ENCODE assay signal across 1 cellular context in genomic region chr1:246122071-246122470, GRCh38.
TF ChIP-seq lines count a peak whose summit lies in the region.

No MANE protein-coding gene starts in this region.

TF ChIP-seq in HepG2, 621 proteins besides CTCF, POLR2A, EP300 and RAD21 (continued from another document):
- TF ChIP-seq PHF20 (CRISPR knock-in tag; IDR thresholded peaks at IDR 0.05) (no peak), ZNF790 (CRISPR knock-in tag; IDR thresholded peaks at IDR 0.05; ENCODE audit: borderline replicate concordance) (no peak), FIP1L1 (IDR thresholded peaks at IDR 0.05; ENCODE audit: borderline replicate concordance, insufficient read depth, low read depth, low read length) (no peak), PHB2 (IDR thresholded peaks at IDR 0.05; ENCODE audit: partially characterized antibody) (no peak), ZNF292 (CRISPR knock-in tag; IDR thresholded peaks at IDR 0.05; ENCODE audit: borderline replicate concordance, low read depth) (no peak), KLF9 (CRISPR knock-in tag; IDR thresholded peaks at IDR 0.05; ENCODE audit: low read depth) (no peak), ZNF607 (CRISPR knock-in tag; IDR thresholded peaks at IDR 0.05; ENCODE audit: borderline replicate concordance) (no peak), ZNF501 (CRISPR knock-in tag; IDR thresholded peaks at IDR 0.05) (no peak), POGZ (CRISPR knock-in tag; IDR thresholded peaks at IDR 0.05) (no peak)
